In the genomic region with DNA sequence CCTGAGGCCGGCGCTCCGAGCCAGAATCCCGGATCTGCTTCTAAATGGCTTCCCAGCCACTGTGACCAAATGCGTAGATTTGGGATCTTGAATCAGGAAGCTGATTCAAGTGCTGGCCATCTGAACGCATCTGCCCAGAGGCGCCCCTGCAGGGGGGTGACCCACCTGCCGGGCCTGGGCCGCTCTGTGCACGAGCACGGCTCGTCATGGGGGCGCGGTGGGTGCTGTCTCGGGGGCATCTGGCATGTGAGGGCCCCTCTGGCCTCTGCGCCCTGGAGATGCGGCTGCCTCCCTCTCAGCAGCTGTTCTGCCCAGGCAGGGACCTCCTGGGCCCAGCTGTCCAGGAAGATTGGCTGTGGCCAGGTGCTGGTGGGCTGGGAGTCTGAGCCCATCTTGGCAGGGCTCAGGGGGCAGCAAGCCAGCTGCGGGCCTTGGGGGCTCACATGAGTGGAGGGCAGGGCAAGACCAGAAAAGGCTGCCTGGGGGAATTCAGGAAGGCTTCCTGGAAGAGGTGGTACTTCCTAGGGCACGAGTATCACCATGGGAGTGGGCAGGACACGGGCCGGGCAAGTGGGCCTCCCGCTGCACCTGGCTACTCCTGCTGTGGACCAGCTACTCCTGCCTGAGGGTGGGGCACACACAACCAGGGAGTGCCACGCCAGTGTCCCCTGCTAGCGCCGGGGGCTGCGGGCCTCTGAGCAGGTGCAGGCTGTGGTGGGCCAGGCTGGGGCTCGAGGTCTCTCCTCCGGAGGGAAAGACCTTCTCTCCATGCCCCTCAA, we compare ENCODE assay signal across 28 cellular contexts. TPM values are rescaled to one million over a fixed set of nuclear protein-coding genes. Genes with fewer than 3 reads are reported as not detected.
"Had no signal": no experiment of that assay in that cellular context is flagged by ENCODE, and none has a peak within 500 bp of the region (broad histone marks: within the 10 kb centered on the region; RNA-seq: fewer than 3 reads in every experiment).

No MANE protein-coding gene starts in this region.

- H3K9me3 Mint-ChIP-seq: activated naive CD4-positive, alpha-beta T cell treated with anti-CD3 and anti-CD28 coated beads for 36 hours; activated T-helper 1 cell treated with anti-CD3 and anti-CD28 coated beads, Interleukin-12 subunit alpha, Interleukin-12 subunit beta, Interleukin-2, Interleukin-4 antibody, amounts not matched to agents 30 ng/mL and 10 ng/mL and 1 ng/mL, durations not matched to agents 14 hours and 24 hours and 36 hours; effector memory CD8-positive, alpha-beta T cell; natural killer cell; neural progenitor cell; T-helper 1 cell treated with Interleukin-12 subunit alpha and Interleukin-12 subunit beta and Interleukin-4 antibody, amounts not matched to agents 30 μg/mL and 1 μg/mL, for 36 hours had no signal

- H3K27ac Mint-ChIP-seq: activated naive CD4-positive, alpha-beta T cell treated with anti-CD3 and anti-CD28 coated beads for 36 hours; neural progenitor cell had no signal

- DNase-seq: activated CD8-positive, alpha-beta memory T cell treated with anti-CD3 and anti-CD28 coated beads for 24 hours; activated effector memory CD4-positive, alpha-beta T cell treated with anti-CD3 and anti-CD28 coated beads, Interleukin-2, amount 50 U/mL, for 16 hours; activated naive CD4-positive, alpha-beta T cell treated with anti-CD3 and anti-CD28 coated beads for 36 hours; amygdala; caudate nucleus; cortex of kidney; effector memory CD8-positive, alpha-beta T cell; erythroblast; gastrocnemius medialis; glutamatergic neuron; left lung; lower lobe of right lung; mesenchymal stem cell; natural killer cell; right cardiac atrium; stimulated activated CD4-positive, alpha-beta T cell treated with anti-CD3 and anti-CD28 coated beads, Interleukin-12 subunit alpha, Interleukin-12 subunit beta, amount 100 ng/mL, for 4 hours; stimulated activated CD4-positive, alpha-beta T cell treated with anti-CD3 and anti-CD28 coated beads, Interleukin-4, amount 100 ng/mL, for 1 hour; stomach; T1000; thyroid gland had no signal

- H3K36me3 Mint-ChIP-seq: natural killer cell, neural progenitor cell had no signal

- ATAC-seq: effector memory CD8-positive, alpha-beta T cell; gastrocnemius medialis; left lung; lower lobe of right lung; natural killer cell; right cardiac atrium had no signal

- H3K9me3 ChIP-seq: gastrocnemius medialis, left lung, lower lobe of right lung, stomach, thyroid gland, upper lobe of left lung, vagina had no signal

- H3K4me3 ChIP-seq: gastrocnemius medialis, left lung, lower lobe of right lung, neural progenitor cell, skin epidermis, stomach, thyroid gland, upper lobe of left lung, vagina had no signal

- H3K27me3 ChIP-seq: neural progenitor cell, thyroid gland, vagina had no signal

- H3K36me3 ChIP-seq: gastrocnemius medialis, left lung, lower lobe of right lung, neural progenitor cell, stomach, thyroid gland, upper lobe of left lung, vagina had no signal

- H3K27ac ChIP-seq: gastrocnemius medialis, left lung, lower lobe of right lung, neural progenitor cell, skin epidermis, stomach, thyroid gland, upper lobe of left lung, vagina had no signal

- H3K27me3 Mint-ChIP-seq: effector memory CD8-positive, alpha-beta T cell had no signal

- H3K4me3 Mint-ChIP-seq: activated naive CD4-positive, alpha-beta T cell treated with anti-CD3 and anti-CD28 coated beads for 36 hours; activated T-helper 1 cell treated with anti-CD3 and anti-CD28 coated beads, Interleukin-12 subunit alpha, Interleukin-12 subunit beta, Interleukin-2, Interleukin-4 antibody, amounts not matched to agents 30 ng/mL and 10 ng/mL and 1 ng/mL, durations not matched to agents 14 hours and 24 hours and 36 hours; neural progenitor cell had no signal

RNA-seq across cellular contexts. Expression of gene PLCH2, which starts 25.1 kb away (rescaled TPM):
- total RNA-seq: gastrocnemius medialis had no signal

RNA-seq across cellular contexts. Expression of gene HES5, which starts 28.8 kb away (rescaled TPM):
- total RNA-seq: activated naive CD4-positive, alpha-beta T cell treated with anti-CD3 and anti-CD28 coated beads for 36 hours; activated T-helper 1 cell treated with anti-CD3 and anti-CD28 coated beads, Interleukin-12 subunit alpha, Interleukin-12 subunit beta, Interleukin-2, Interleukin-4 antibody, amounts not matched to agents 30 ng/mL and 10 ng/mL and 1 ng/mL, durations not matched to agents 14 hours and 24 hours and 36 hours; chondrocyte; natural killer cell; omental fat pad; thyroid gland; vagina had no signal
